Comparison of ENCODE assay signal across 5 cellular contexts in genomic region chr7:45751352-45751751, GRCh38.
A peak's percentile ranks its signal among the peaks of the same experiment; 100 is the strongest.
DNase-seq lines count a peak whose midpoint lies in the region; ATAC-seq, FAIRE-seq and TF ChIP-seq lines count a peak whose summit lies in the region.
"Not testable (repeated sequence)": the region's sequence is repeated elsewhere in the genome, so short reads cannot be mapped to it uniquely, and the experiment has no call there.

No MANE protein-coding gene starts in this region.

- CTCF ChIA-PET in PC-3 (lab: Charles Lee) = not testable (repeated sequence)

- intact Hi-C loops in PC-3 (cut with micrococcal nuclease) = not testable (repeated sequence)

- not testable (repeated sequence) for H3K9me3 ChIP-seq in PC-3 (ENCODE audit: low read length); T-helper 17 cell (ENCODE audit: control insufficient read depth, low read length, poor library complexity, severe bottlenecking)

- H3K79me2 ChIP-seq in PC-3 (ENCODE audit: low read length) = not testable (repeated sequence)

- DNase-seq in PC-3 (peak; percentile 23), bronchial epithelial cell (ENCODE audit: low read depth) (peak; percentile 60), foreskin keratinocyte (peak; percentile 37 to 71), kidney tubule cell (ENCODE audit: low spot score) (peak; percentile 22)
- DNase-seq in T-helper 17 cell = not testable (repeated sequence)

- not testable (repeated sequence) for H3K4me3 ChIP-seq in PC-3 (ENCODE audit: low read length); bronchial epithelial cell (ENCODE audit: low read depth, low read length)

- not testable (repeated sequence) for H3K36me3 ChIP-seq in PC-3 (ENCODE audit: low read depth, low read length); bronchial epithelial cell (ENCODE audit: control insufficient read depth, insufficient read depth, low read length)

- H3K27ac ChIP-seq in PC-3 (ENCODE audit: low read length); foreskin keratinocyte: not testable (repeated sequence)

- not testable (repeated sequence) for H3K4me2 ChIP-seq in PC-3 (ENCODE audit: low read length)

- H3K27me3 ChIP-seq in PC-3 (ENCODE audit: low read length); bronchial epithelial cell (ENCODE audit: control insufficient read depth, insufficient read depth, low read length); foreskin keratinocyte: not testable (repeated sequence)

- H3K9ac ChIP-seq in PC-3 (ENCODE audit: low read length) = not testable (repeated sequence)

- H3K27ac Mint-ChIP-seq in T-helper 17 cell = peak overlapping the region; percentile 80

- not testable (repeated sequence) for TF ChIP-seq CTCF in PC-3 (conservative IDR thresholded peaks at IDR 0.05; ENCODE audit: low read depth, low read length); bronchial epithelial cell (IDR thresholded peaks at IDR 0.05; ENCODE audit: insufficient read depth, low read length, severe bottlenecking); foreskin keratinocyte (conservative IDR thresholded peaks at IDR 0.05)

- not testable (repeated sequence) for H3K27me3 Mint-ChIP-seq in T-helper 17 cell

- H2AFZ ChIP-seq in PC-3 (ENCODE audit: low read length) = not testable (repeated sequence)

- not testable (repeated sequence) for H3K4me1 Mint-ChIP-seq in T-helper 17 cell

- POLR2A ChIA-PET in PC-3 (lab: Charles Lee; ENCODE audit: unreplicated experiment) = not testable (repeated sequence)

- not testable (repeated sequence) for BruUV-seq in PC-3 (replicated peaks; lab: Mats Ljungman, UMichigan)

- not testable (repeated sequence) for H3K4me3 Mint-ChIP-seq in T-helper 17 cell

- not testable (repeated sequence) for H4K20me1 ChIP-seq in PC-3 (ENCODE audit: low read length)

- not testable (repeated sequence) for H3K36me3 Mint-ChIP-seq in T-helper 17 cell (ENCODE audit: low read depth)

- H3K4me1 ChIP-seq in PC-3 (ENCODE audit: insufficient read depth, low read length); foreskin keratinocyte: not testable (repeated sequence)

- FAIRE-seq in bronchial epithelial cell (lab: Jason Lieb, UNC) = not testable (repeated sequence)

- H3K9me2 ChIP-seq in PC-3 (replicated peaks; ENCODE audit: low read length) = not testable (repeated sequence)

- not testable (repeated sequence) for H3F3A ChIP-seq in PC-3 (ENCODE audit: low read length, unreplicated experiment)

- not testable (repeated sequence) for ATAC-seq in PC-3, T-helper 17 cell
- ATAC-seq in foreskin keratinocyte = peak; percentile 23
